Comparison of ENCODE assay signal across 9 cellular contexts in the genomic region with DNA sequence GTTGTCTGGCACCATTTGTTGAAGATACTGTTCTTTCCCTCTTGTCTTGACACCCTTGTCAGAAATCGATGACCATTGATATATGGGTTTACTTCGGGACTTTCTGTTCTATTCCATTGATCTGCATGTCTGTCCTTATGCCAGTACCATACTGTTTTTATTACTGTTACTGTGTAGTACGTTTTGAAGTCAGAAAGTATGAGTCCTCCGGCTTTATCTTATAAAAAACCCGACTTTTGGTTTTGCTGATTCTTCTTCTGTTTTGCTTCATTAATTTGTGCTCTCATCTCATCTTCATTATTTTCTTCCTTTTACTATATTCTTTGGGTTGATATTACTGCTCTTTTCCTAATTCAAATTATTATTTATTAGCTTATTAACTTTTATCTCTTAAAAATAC.
"Had no signal": no experiment of that assay in that cellular context is flagged by ENCODE, and none has a peak within 500 bp of the region (broad histone marks: within the 10 kb centered on the region; RNA-seq: fewer than 3 reads in every experiment).

No MANE protein-coding gene starts in this region.

- FAIRE-seq: H1, H54 had no signal

- H3K9me3 Mint-ChIP-seq: GM23338, H9, HFFc6 had no signal

- ATAC-seq: GM23338, HCT116 had no signal

- DNase-seq: GOT3, H7, H9, HCEC 1CT, HFFc6 had no signal

- H3K27ac Mint-ChIP-seq: GM23338, H9 had no signal

- H3K4me3 Mint-ChIP-seq: GM23338, H9, HFFc6 had no signal
